In the genomic region with DNA sequence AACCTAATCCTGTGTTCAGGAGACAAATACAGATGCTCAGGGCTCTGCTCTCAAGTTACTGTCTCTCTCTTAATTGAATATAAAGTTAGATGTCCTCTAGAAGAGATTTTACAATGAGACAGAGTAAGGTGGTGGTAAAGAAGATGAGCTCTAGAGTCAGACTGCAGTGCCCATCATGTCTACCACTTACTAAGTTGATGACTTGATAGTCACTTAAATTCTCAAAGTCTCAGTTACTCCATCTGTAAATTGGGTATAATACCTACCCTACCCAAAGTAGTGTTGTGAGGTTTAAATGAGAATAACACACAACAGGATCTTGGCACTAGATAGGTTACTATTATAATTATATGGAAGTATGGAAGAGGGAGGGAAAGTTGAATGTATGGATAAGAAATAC, we compare ENCODE assay signal across 27 cellular contexts. TPM values are rescaled to one million over a fixed set of nuclear protein-coding genes. Genes with fewer than 3 reads are reported as not detected.
DNase-seq lines count a peak whose midpoint lies in the region; ATAC-seq, FAIRE-seq and TF ChIP-seq lines count a peak whose summit lies in the region.
"Had no signal": no experiment of that assay in that cellular context is flagged by ENCODE, and none has a peak within 500 bp of the region (broad histone marks: within the 10 kb centered on the region; RNA-seq: fewer than 3 reads in every experiment).

No MANE protein-coding gene starts in this region.

- POLR2A ChIA-PET in SK-N-SH (lab: Yijun Ruan, JAX), result no interaction called here

- no peak for FAIRE-seq in astrocyte (lab: Jason Lieb, UNC)
- FAIRE-seq: H1 had no signal

- no peak overlapping the region for H3K4me3 ChIP-seq in SK-N-SH (ENCODE audit: low read depth in 2 of 2, low read length in 1 of 2)
- peak overlapping the region; percentile 91 for H3K4me3 ChIP-seq in NB4 (ENCODE audit: low read depth, low read length)
- H3K4me3 ChIP-seq in astrocyte (ENCODE audit: insufficient read depth, low read depth, low read length), result no peak overlapping the region
- peak overlapping the region; percentile 95 for H3K4me3 ChIP-seq in neural cell (ENCODE audit: low read length)

- H3K4me2 ChIP-seq in SK-N-SH (peak overlapping the region; percentile 79), astrocyte (ENCODE audit: low read length) (no peak overlapping the region), neural cell (ENCODE audit: low read length) (no peak overlapping the region)

- no peak for TF ChIP-seq RAD21 in SK-N-SH (IDR thresholded peaks at IDR 0.05; ENCODE audit: low read length)
- TF ChIP-seq RAD21 in neural cell (conservative IDR thresholded peaks at IDR 0.05), result no peak

- H3K36me3 Mint-ChIP-seq in astrocyte (ENCODE audit: low read depth, unreplicated experiment), result peaks cover 2% of the 10 kb centered on the region

- H3K27me3 Mint-ChIP-seq in astrocyte (ENCODE audit: low read depth, unreplicated experiment), result no peaks in the 10 kb centered on the region
- H3K27me3 Mint-ChIP-seq: activated CD8-positive, alpha-beta T cell treated with anti-CD3 and anti-CD28 coated beads for 36 hours; activated naive CD4-positive, alpha-beta T cell treated with anti-CD3 and anti-CD28 coated beads, Interleukin-2, amount 10 ng/mL, durations not matched to agents 7 days and 5 days; stimulated activated memory B cell treated with anti-CD40 and anti-IgM and Interleukin-4, amounts not matched to agents 10 μg/mL and 1 μg/mL and 100 μg/mL, for 72 hours had no signal

- H3K9me3 ChIP-seq in SK-N-SH, result no peaks in the 10 kb centered on the region
- no peaks in the 10 kb centered on the region for H3K9me3 ChIP-seq in astrocyte (ENCODE audit: insufficient read depth, low read depth, low read length)
- no peaks in the 10 kb centered on the region for H3K9me3 ChIP-seq in neural cell (ENCODE audit: low read length)
- H3K9me3 ChIP-seq: left lung, neutrophil, psoas muscle, thoracic aorta had no signal

- H3F3A ChIP-seq in SK-N-SH (replicated peaks; ENCODE audit: insufficient read depth) (peaks cover 10% of the 10 kb centered on the region), neural cell (ENCODE audit: insufficient read depth, low read length, poor library complexity, severe bottlenecking) (no peaks in the 10 kb centered on the region)

- DNase-seq in SK-N-SH (no peak), NB4 (ENCODE audit: low read depth) (no peak), astrocyte (ENCODE audit: low read depth) (no peak), G401 (ENCODE audit: low spot score) (no peak), NCI-H187 treated with DMSO at 0.1 percent for 48 hours (lab: John Stamatoyannopoulos, UW) (no peak)
- DNase-seq: activated CD8-positive, alpha-beta T cell treated with anti-CD3 and anti-CD28 coated beads for 36 hours; activated naive CD4-positive, alpha-beta T cell treated with anti-CD3 and anti-CD28 coated beads, Interleukin-2, amount 10 ng/mL, durations not matched to agents 7 days and 5 days; activated T-cell treated with anti-CD3 and anti-CD28 coated beads for 4 hours; aorta; Calu3; foreskin keratinocyte; left lung; MM.1S; NCI-H1436 treated with DMSO at 0.1 percent for 48 hours; NCI-H2171; NCI-H524 treated with DMSO at 0.1 percent for 48 hours; psoas muscle had no signal

- H3K4me1 Mint-ChIP-seq in astrocyte (ENCODE audit: low read depth, unreplicated experiment), result peaks cover 6% of the 10 kb centered on the region

- H3K36me3 ChIP-seq in SK-N-SH (replicated peaks in 1 of 2; ENCODE audit: control insufficient read depth in 1 of 2, insufficient read depth in 2 of 2, low read length in 1 of 2), result peaks cover 7 to 13% of the 10 kb centered on the region in 2 experiments
- peaks cover 2% of the 10 kb centered on the region for H3K36me3 ChIP-seq in astrocyte (ENCODE audit: insufficient read depth, low read length)
- no peaks in the 10 kb centered on the region for H3K36me3 ChIP-seq in neural cell (ENCODE audit: insufficient read depth, low read length)
- H3K36me3 ChIP-seq: thoracic aorta had no signal

- peaks cover 64% of the 10 kb centered on the region for H3K79me2 ChIP-seq in SK-N-SH (ENCODE audit: insufficient read depth)
- H3K79me2 ChIP-seq in astrocyte (ENCODE audit: insufficient read depth, low read length), result peaks cover 51% of the 10 kb centered on the region
- peaks cover 19% of the 10 kb centered on the region for H3K79me2 ChIP-seq in neural cell (replicated peaks; ENCODE audit: insufficient read depth, low read length)

- H3K27ac Mint-ChIP-seq in astrocyte (ENCODE audit: unreplicated experiment), result no peak overlapping the region

- CTCF ChIA-PET in SK-N-SH (lab: Yijun Ruan, JAX), result interaction anchor here (1.6 to 2.7 kb wide), 5 partner anchors 10 to 85 kb away, joined by 4 to 20 read pairs (median 7); partner anchors contain the start of gene FAM83D

- no peak overlapping the region for H2AFZ ChIP-seq in SK-N-SH (ENCODE audit: low read depth)
- no peak overlapping the region for H2AFZ ChIP-seq in astrocyte (ENCODE audit: low read depth, low read length)
- no peak overlapping the region for H2AFZ ChIP-seq in neural cell (ENCODE audit: low read depth, low read length)

- H3K9me3 Mint-ChIP-seq in astrocyte (ENCODE audit: unreplicated experiment), result no peaks in the 10 kb centered on the region
- H3K9me3 Mint-ChIP-seq: activated CD8-positive, alpha-beta T cell treated with anti-CD3 and anti-CD28 coated beads for 36 hours; activated naive CD4-positive, alpha-beta T cell treated with anti-CD3 and anti-CD28 coated beads, Interleukin-2, amount 10 ng/mL, durations not matched to agents 7 days and 5 days; stimulated activated memory B cell treated with anti-CD40 and anti-IgM and Interleukin-4, amounts not matched to agents 10 μg/mL and 1 μg/mL and 100 μg/mL, for 72 hours had no signal

- no peak for TF ChIP-seq POLR2A in NB4 (IDR thresholded peaks at IDR 0.05; ENCODE audit: extremely low read depth, insufficient read length)

- no peaks in the 10 kb centered on the region for H3K27me3 ChIP-seq in SK-N-SH (ENCODE audit: insufficient read depth)
- H3K27me3 ChIP-seq in astrocyte (ENCODE audit: insufficient read depth, low read length), result no peaks in the 10 kb centered on the region
- no peaks in the 10 kb centered on the region for H3K27me3 ChIP-seq in neural cell (ENCODE audit: insufficient read depth, low read depth, low read length)
- H3K27me3 ChIP-seq: foreskin keratinocyte, left lung, neutrophil had no signal

- H3K27ac ChIP-seq in SK-N-SH (ENCODE audit: low read depth in 2 of 2, low read length in 1 of 2) (no peak overlapping the region), astrocyte (ENCODE audit: low read depth, low read length) (no peak overlapping the region), neural cell (ENCODE audit: low read length) (no peak overlapping the region)
- H3K27ac ChIP-seq: 22Rv1, foreskin keratinocyte, left lung, psoas muscle, RWPE1, thoracic aorta had no signal

- H3K4me3 Mint-ChIP-seq in astrocyte (ENCODE audit: unreplicated experiment), result peak overlapping the region; percentile 98

- in situ Hi-C loops in G401 (cut with HindIII; ENCODE audit: low sequenced_read_pairs), result no loop called here

- ATAC-seq in SK-N-SH treated with all-trans-retinoic acid at 6 μM for 48 hours, result no peak
- ATAC-seq in GM19395 (IDR thresholded peaks at IDR 0.05; ENCODE audit: unreplicated experiment), result no peak
- ATAC-seq: activated CD4-positive, CD25-positive, alpha-beta regulatory T cell treated with anti-CD3 and anti-CD28 coated beads, Interleukin-2, amount 50 U/mL, for 24 hours; activated CD8-positive, alpha-beta T cell treated with anti-CD3 and anti-CD28 coated beads for 36 hours; foreskin keratinocyte; left lung; psoas muscle; stimulated activated memory B cell treated with anti-CD40 and anti-IgM and Interleukin-4, amounts not matched to agents 10 μg/mL and 1 μg/mL and 100 μg/mL, for 72 hours had no signal

- H3K4me1 ChIP-seq in SK-N-SH (ENCODE audit: control insufficient read depth in 1 of 2, insufficient read depth in 2 of 2, low read depth in 1 of 2, low read length in 1 of 2), result peaks cover 7 to 9% of the 10 kb centered on the region in 2 experiments; a peak in 3 of 4 replicates
- peaks cover 6% of the 10 kb centered on the region for H3K4me1 ChIP-seq in astrocyte (ENCODE audit: insufficient read depth, low read length)

- no peak for TF ChIP-seq EP300 in SK-N-SH (IDR thresholded peaks at IDR 0.05; ENCODE audit: borderline replicate concordance in 1 of 2, low read depth in 1 of 2, low read length in 1 of 2)
- TF ChIP-seq EP300 in neural cell (conservative IDR thresholded peaks at IDR 0.05; ENCODE audit: poor library complexity, severe bottlenecking), result no peak

- H3K9me2 ChIP-seq in SK-N-SH (no peaks in the 10 kb centered on the region), neural cell (ENCODE audit: insufficient read depth, low read length) (no peaks in the 10 kb centered on the region)

- no peak overlapping the region for H3K9ac ChIP-seq in SK-N-SH
- H3K9ac ChIP-seq in astrocyte (ENCODE audit: low read length), result no peak overlapping the region
- no peak overlapping the region for H3K9ac ChIP-seq in neural cell (ENCODE audit: low read length)

- H4K20me1 ChIP-seq in SK-N-SH (ENCODE audit: insufficient read depth) (no peaks in the 10 kb centered on the region), astrocyte (ENCODE audit: insufficient read depth, low read length) (no peaks in the 10 kb centered on the region), neural cell (ENCODE audit: insufficient read depth) (no peaks in the 10 kb centered on the region)

- no peak for TF ChIP-seq CTCF in SK-N-SH (IDR thresholded peaks at IDR 0.05)
- TF ChIP-seq CTCF in NB4 (IDR thresholded peaks at IDR 0.05; ENCODE audit: low read depth, low read length), result no peak
- no peak for TF ChIP-seq CTCF in astrocyte (IDR thresholded peaks at IDR 0.05; ENCODE audit: insufficient read depth, low read depth, low read length)
- TF ChIP-seq CTCF in neural cell (IDR thresholded peaks at IDR 0.05; ENCODE audit: poor library complexity, severe bottlenecking), result no peak

TF ChIP-seq in SK-N-SH, 30 proteins besides CTCF, POLR2A, EP300 and RAD21 (continues in another document):
- TF ChIP-seq MXI1 (IDR thresholded peaks at IDR 0.05; ENCODE audit: low read depth, low read length), result no peak

TF ChIP-seq in SK-N-SH treated with all-trans-retinoic acid at 6 μM for 48 hours, 23 proteins besides CTCF, POLR2A, EP300 and RAD21 (continues in another document):
- no peak for TF ChIP-seq GLIS3 (CRISPR knock-in tag; IDR thresholded peaks at IDR 0.05)

RNA-seq across cellular contexts. Expression of gene DHX35, which starts 1.6 kb away (rescaled TPM):
- polyA plus RNA-seq in SK-N-SH (2012; rRNA removed) (17.1 and 28.5 TPM in 2 replicates), neural cell (21.3 and 24.9 TPM in 2 replicates)
- 11.3 and 14.3 TPM in 2 replicates for polyA plus RNA-seq in SK-N-SH (2012; cell fraction: cytosol; rRNA removed)
- 59.1 and 88.4 TPM in 2 replicates for polyA plus RNA-seq in SK-N-SH (2012; cell fraction: nucleus; rRNA removed)
- 7.8 TPM in 2 replicates for total RNA-seq in astrocyte
- polyA minus RNA-seq in neural cell, result 30.4 and 36.5 TPM in 2 replicates
- total RNA-seq in G401 (2014; rRNA removed; shearing (Covaris generic)), result 14.5 and 19.8 TPM in 2 replicates

RNA-seq across cellular contexts. Expression of gene FAM83D, which starts 37.5 kb away (rescaled TPM):
- polyA plus RNA-seq in SK-N-SH (2012; rRNA removed) (18.9 and 21.5 TPM in 2 replicates), neural cell (0.48 and 2.4 TPM in 2 replicates)
- 17.3 and 20.6 TPM in 2 replicates for polyA plus RNA-seq in SK-N-SH (2012; cell fraction: cytosol; rRNA removed)
- polyA plus RNA-seq in SK-N-SH (2012; cell fraction: nucleus; rRNA removed), result 16.9 and 18.8 TPM in 2 replicates
- total RNA-seq in astrocyte, result 2.1 and 3.3 TPM in 2 replicates
- 1.3 and 1.5 TPM in 2 replicates for polyA minus RNA-seq in neural cell
- total RNA-seq in G401 (2014; rRNA removed; shearing (Covaris generic)), result 38.4 and 43.1 TPM in 2 replicates

Comparison
In these comparisons a context has a peak if more than half of its experiments do, and no peak if none do; other contexts are left out.
1. H3K4me3 ChIP-seq: peak in NB4 (single experiment) and neural cell (single experiment); none in SK-N-SH (0 of 2) and astrocyte (single experiment).